ENCODE assay signal across 20 cellular contexts in genomic region chr12:58566599-58566998, GRCh38.
DNase-seq lines count a peak whose midpoint lies in the region; ATAC-seq, FAIRE-seq and TF ChIP-seq lines count a peak whose summit lies in the region.
"Had no signal": no experiment of that assay in that cellular context is flagged by ENCODE, and none has a peak within 500 bp of the region (broad histone marks: within the 10 kb centered on the region; RNA-seq: fewer than 3 reads in every experiment).

No MANE protein-coding gene starts in this region.

- H3K27ac ChIP-seq in uterus: no peak overlapping the region
- H3K27ac ChIP-seq: neural progenitor cell had no signal

- TF ChIP-seq CTCF in AG10803 (conservative IDR thresholded peaks at IDR 0.05; ENCODE audit: low read length) (no peak), uterus (IDR thresholded peaks at IDR 0.05) (no peak)

- DNase-seq in AG10803 (ENCODE audit: low read depth): peak; percentile 83
- DNase-seq in HTR-8/SVneo (ENCODE audit: insufficient read length, low spot score): peak; percentile 21
- peak; percentile 73 for DNase-seq in amniotic stem cell (lab: John Stamatoyannopoulos, UW)
- peak; percentile 17 for DNase-seq in left kidney (ENCODE audit: low read depth, low spot score)
- no peak for DNase-seq in uterus
- no peak for DNase-seq in kidney tubule cell (ENCODE audit: low spot score)
- DNase-seq in left lobe of liver (ENCODE audit: low spot score): no peak
- no peak for DNase-seq in NOMO-1 treated with DMSO at 0.1 percent for 48 hours (lab: John Stamatoyannopoulos, UW; ENCODE audit: unreplicated experiment)
- DNase-seq: activated CD8-positive, alpha-beta T cell treated with anti-CD3 and anti-CD28 coated beads for 36 hours; activated naive CD8-positive, alpha-beta T cell treated with anti-CD3 and anti-CD28 coated beads, Interleukin-2, amount 10 ng/mL, durations not matched to agents 7 days and 5 days; activated T-cell treated with anti-CD3 and anti-CD28 coated beads, Interleukin-2, amount 50 U/mL, for 72 hours; AML-193; Calu3; MV-4-11; NCI-H2107; NCI-H82; SW 1271 had no signal

- TF ChIP-seq POLR2A in uterus (IDR thresholded peaks at IDR 0.05): no peak

- no peak for ATAC-seq in left lobe of liver
- ATAC-seq: activated CD8-positive, alpha-beta T cell treated with anti-CD3 and anti-CD28 coated beads for 36 hours; activated T-cell treated with anti-CD3 and anti-CD28 coated beads, Interleukin-2, amount 50 U/mL, for 72 hours; WTC11 had no signal

- no peak overlapping the region for H3K4me3 ChIP-seq in AG10803 (ENCODE audit: low read length)
- H3K4me3 ChIP-seq in uterus: no peak overlapping the region
- H3K4me3 ChIP-seq: neural progenitor cell had no signal

- intact Hi-C loops in uterus (cut with DNase I; ENCODE audit: low total_unique reads): no loop called here

- H3K9me3 ChIP-seq in uterus: no peaks in the 10 kb centered on the region

- no peaks in the 10 kb centered on the region for H3K36me3 ChIP-seq in uterus
- H3K36me3 ChIP-seq: neural progenitor cell had no signal

- H3K27me3 ChIP-seq in uterus: no peaks in the 10 kb centered on the region
- H3K27me3 ChIP-seq: neural progenitor cell had no signal

- H3K4me1 ChIP-seq in uterus: no peaks in the 10 kb centered on the region
- H3K4me1 ChIP-seq: neural progenitor cell had no signal

- no peak for FAIRE-seq in HTR-8/SVneo (lab: Jason Lieb, UNC)
- FAIRE-seq: GM19239 had no signal

Comparison
In these comparisons a context has a peak if more than half of its experiments do, and no peak if none do; other contexts are left out.
1. DNase-seq: peak in AG10803 (single experiment), HTR-8/SVneo (single experiment), amniotic stem cell (single experiment) and left kidney (single experiment); none in uterus (0 of 2), kidney tubule cell (single experiment), left lobe of liver (single experiment) and NOMO-1 treated with DMSO at 0.1 percent for 48 hours (single experiment).